Comparison of ENCODE assay signal across 8 cellular contexts in genomic region chr1:3795453-3796214, GRCh38. TPM values are rescaled to one million over a fixed set of nuclear protein-coding genes. Genes with fewer than 3 reads are reported as not detected.
DNase-seq lines count a peak whose midpoint lies in the region; ATAC-seq and TF ChIP-seq lines count a peak whose summit lies in the region.

No MANE protein-coding gene starts in this region.

- H4K5ac ChIP-seq in mesendoderm (ENCODE audit: low read length): no peak overlapping the region

- H2BK15ac ChIP-seq in mesendoderm (replicated peaks; ENCODE audit: low read depth): no peak overlapping the region

- H3K56ac ChIP-seq in mesendoderm (ENCODE audit: low read length): peak overlapping the region; percentile 95

- H3K27ac ChIP-seq in body of pancreas: peak overlapping the region; percentile 39 to 72 (median 68)
- H3K27ac ChIP-seq in mesendoderm (ENCODE audit: low read depth, low read length): no peak overlapping the region

- no peak overlapping the region for H3K23ac ChIP-seq in mesendoderm (ENCODE audit: low read length)

- no peaks in the 10 kb centered on the region for H3K36me3 ChIP-seq in body of pancreas (replicated peaks in 1 of 2; ENCODE audit: insufficient read depth in 1 of 2, low read depth in 2 of 2)
- H3K36me3 ChIP-seq in mesendoderm (ENCODE audit: control insufficient read depth, insufficient read depth, low read length): no peaks in the 10 kb centered on the region

- peaks cover 28% of the 10 kb centered on the region for H3K79me2 ChIP-seq in mesendoderm (ENCODE audit: control insufficient read depth, insufficient read depth, low read length)

- no peak overlapping the region for H2BK5ac ChIP-seq in mesendoderm (ENCODE audit: low read length)

- no peak overlapping the region for H3K4ac ChIP-seq in mesendoderm (ENCODE audit: low read depth, low read length)

- peak; percentile 64 for DNase-seq in DMS53 (lab: John Stamatoyannopoulos, UW)
- DNase-seq in DMS53 treated with DMSO at 0.1 percent for 48 hours (lab: John Stamatoyannopoulos, UW; ENCODE audit: unreplicated experiment): no peak
- no peak for DNase-seq in body of pancreas
- DNase-seq in mesendoderm: no peak
- DNase-seq in NCI-H82 (lab: John Stamatoyannopoulos, UW): no peak
- no peak for DNase-seq in NCI-H1694 treated with DMSO at 0.1 percent for 48 hours (lab: John Stamatoyannopoulos, UW)
- DNase-seq in kidney tubule cell (ENCODE audit: low spot score): no peak

- WGBS in body of pancreas, 2 donors: 2 to 21% methylated on average over 7 to 53 of the region's 53 CpGs
- no CpG with 5 or more reads among the region's 53 CpGs for WGBS in mesendoderm (ENCODE audit: extremely low coverage, insufficient coverage, low lambda C conversion rate)

- H3K9ac ChIP-seq in mesendoderm (ENCODE audit: low read length): peak overlapping the region; percentile 92

- peak overlapping the region; percentile 81 for H3K18ac ChIP-seq in mesendoderm (ENCODE audit: low read length)

- peak overlapping the region; percentile 97 for H3K4me2 ChIP-seq in mesendoderm (ENCODE audit: low read length)

- no peak overlapping the region for H4K8ac ChIP-seq in mesendoderm (ENCODE audit: low read depth, low read length)

- no peak overlapping the region for H2AK5ac ChIP-seq in mesendoderm (ENCODE audit: low read length)

- H3K79me1 ChIP-seq in mesendoderm (ENCODE audit: low read length): peaks cover 13% of the 10 kb centered on the region

- TF ChIP-seq CTCF in body of pancreas (IDR thresholded peaks at IDR 0.05): no peak

- peaks cover 37% of the 10 kb centered on the region for H3K4me1 ChIP-seq in body of pancreas
- no peaks in the 10 kb centered on the region for H3K4me1 ChIP-seq in mesendoderm (ENCODE audit: control insufficient read depth, low read depth, low read length)

- no peaks in the 10 kb centered on the region for H3K9me3 ChIP-seq in body of pancreas

- no peak for TF ChIP-seq POLR2A in body of pancreas (IDR thresholded peaks at IDR 0.05)

- H3K4me3 ChIP-seq in body of pancreas: peak overlapping the region; percentile 74 to 83
- H3K4me3 ChIP-seq in mesendoderm (ENCODE audit: low read length): peak overlapping the region; percentile 89

- no peaks in the 10 kb centered on the region for H3K27me3 ChIP-seq in body of pancreas
- no peaks in the 10 kb centered on the region for H3K27me3 ChIP-seq in mesendoderm (ENCODE audit: insufficient read depth, low read length, poor library complexity)

- intact Hi-C loops in body of pancreas (cut with DNase I): no loop called here

- no peak overlapping the region for H2BK120ac ChIP-seq in mesendoderm (ENCODE audit: low read depth, low read length)

- peak; percentile 23 for ATAC-seq in HG03439 (IDR thresholded peaks at IDR 0.05; ENCODE audit: unreplicated experiment)
- ATAC-seq in body of pancreas: no peak

RNA-seq across cellular contexts. Expression of gene LRRC47, which starts 0.7 kb away (rescaled TPM):
- total RNA-seq in body of pancreas: 10 to 100 TPM; 40.0 to 49.4 TPM
- polyA plus RNA-seq in mesendoderm (2013, experiment 1 of 2): 29.4 TPM
- polyA plus RNA-seq in mesendoderm (2013, experiment 2 of 2): 27.1 TPM

RNA-seq across cellular contexts. Expression of gene SMIM1, which starts 23.1 kb away (rescaled TPM):
- 1 to 10 TPM in 1 of 2 donors, not detected in 1; 5.2 TPM for total RNA-seq in body of pancreas
- polyA plus RNA-seq in mesendoderm (2013, experiment 1 of 2): 2.0 TPM
- polyA plus RNA-seq in mesendoderm (2013, experiment 2 of 2): 2.0 TPM

RNA-seq across cellular contexts. Expression of gene CCDC27, which starts 43.4 kb away (rescaled TPM):
- total RNA-seq in body of pancreas: not detected
- polyA plus RNA-seq in mesendoderm (2013, experiment 1 of 2): not detected
- not detected for polyA plus RNA-seq in mesendoderm (2013, experiment 2 of 2)
